11 cellular contexts compared by ENCODE assay signal in genomic region chr14:91316761-91317160, GRCh38.
DNase-seq lines count a peak whose midpoint lies in the region; ATAC-seq and TF ChIP-seq lines count a peak whose summit lies in the region.
"Had no signal": no experiment of that assay in that cellular context is flagged by ENCODE, and none has a peak within 500 bp of the region (broad histone marks: within the 10 kb centered on the region; RNA-seq: fewer than 3 reads in every experiment).

No MANE protein-coding gene starts in this region.

- POLR2A ChIA-PET in OCI-LY7 (lab: Charles Lee) = interaction anchor here (1.1 kb wide), 1 partner anchor 32 kb away, joined by 3 read pairs; no protein-coding TSS in a partner anchor

- H4K20me1 ChIP-seq in OCI-LY7 (ENCODE audit: insufficient read depth, low read length) = no peaks in the 10 kb centered on the region

- H3K9me3 ChIP-seq in OCI-LY7 (ENCODE audit: low read length) = no peaks in the 10 kb centered on the region
- H3K9me3 ChIP-seq: adrenal gland had no signal

- H3K36me3 ChIP-seq in OCI-LY7 (ENCODE audit: insufficient read depth, low read length) = peaks cover 97% of the 10 kb centered on the region
- H3K36me3 ChIP-seq: adrenal gland had no signal

- H3K4me3 ChIP-seq in OCI-LY7 (ENCODE audit: low read depth, low read length, poor library complexity, severe bottlenecking) = no peak overlapping the region
- H3K4me3 ChIP-seq: adrenal gland had no signal

- H3K4me3 Mint-ChIP-seq in activated T-cell treated with anti-CD3 and anti-CD28 coated beads, Interleukin-2, amount 50 U/mL, for 4 hours = peak overlapping the region; percentile 69
- H3K4me3 Mint-ChIP-seq in dendritic cell treated with granulocyte-macrophage colony-stimulating factor and Interleukin-4, amounts not matched to agents 40 ng/mL and 50 ng/mL, for 4 days = no peak overlapping the region
- peak overlapping the region; percentile 53 for H3K4me3 Mint-ChIP-seq in stimulated activated memory B cell treated with anti-CD40 and anti-IgM and Interleukin-4, amounts not matched to agents 10 μg/mL and 1 μg/mL and 100 μg/mL, for 72 hours
- H3K4me3 Mint-ChIP-seq in glutamatergic neuron (ENCODE audit: unreplicated experiment) = no peak overlapping the region

- peaks cover 46% of the 10 kb centered on the region for H3K4me1 ChIP-seq in OCI-LY7 (ENCODE audit: insufficient read depth, low read length, poor library complexity, severe bottlenecking)

- TF ChIP-seq CTCF in OCI-LY7 (conservative IDR thresholded peaks at IDR 0.05; ENCODE audit: low read length) (no peak), glutamatergic neuron (IDR thresholded peaks at IDR 0.05; ENCODE audit: partially characterized antibody, unreplicated experiment) (no peak)

- CTCF ChIA-PET in OCI-LY7 (lab: Charles Lee; ENCODE audit: unreplicated experiment) = no interaction called here

- peak overlapping the region; percentile 72 for H3K27ac Mint-ChIP-seq in dendritic cell treated with granulocyte-macrophage colony-stimulating factor and Interleukin-4, amounts not matched to agents 40 ng/mL and 50 ng/mL, for 4 days
- H3K27ac Mint-ChIP-seq in stimulated activated memory B cell treated with anti-CD40 and anti-IgM and Interleukin-4, amounts not matched to agents 10 μg/mL and 1 μg/mL and 100 μg/mL, for 72 hours = peak overlapping the region; percentile 99
- no peak overlapping the region for H3K27ac Mint-ChIP-seq in glutamatergic neuron (ENCODE audit: unreplicated experiment)

- no peaks in the 10 kb centered on the region for H3K9me2 ChIP-seq in OCI-LY7 (ENCODE audit: insufficient read depth, low read length)

- intact Hi-C loops in OCI-LY7 (cut with micrococcal nuclease; ENCODE audit: unreplicated experiment) = no loop called here
- intact Hi-C loops in dendritic cell treated with granulocyte-macrophage colony-stimulating factor and Interleukin-4, amounts not matched to agents 40 ng/mL and 50 ng/mL, for 4 days (cut with micrococcal nuclease) = no loop called here

- no peaks in the 10 kb centered on the region for H3K27me3 Mint-ChIP-seq in activated T-cell treated with anti-CD3 and anti-CD28 coated beads, Interleukin-2, amount 50 U/mL, for 4 hours (ENCODE audit: low read depth)
- no peaks in the 10 kb centered on the region for H3K27me3 Mint-ChIP-seq in dendritic cell treated with granulocyte-macrophage colony-stimulating factor and Interleukin-4, amounts not matched to agents 40 ng/mL and 50 ng/mL, for 4 days
- no peaks in the 10 kb centered on the region for H3K27me3 Mint-ChIP-seq in stimulated activated memory B cell treated with anti-CD40 and anti-IgM and Interleukin-4, amounts not matched to agents 10 μg/mL and 1 μg/mL and 100 μg/mL, for 72 hours
- peaks cover 7% of the 10 kb centered on the region for H3K27me3 Mint-ChIP-seq in glutamatergic neuron (ENCODE audit: unreplicated experiment)

- peaks cover 71% of the 10 kb centered on the region for H3K4me1 Mint-ChIP-seq in activated T-cell treated with anti-CD3 and anti-CD28 coated beads, Interleukin-2, amount 50 U/mL, for 4 hours (ENCODE audit: low read depth)
- peaks cover 26% of the 10 kb centered on the region for H3K4me1 Mint-ChIP-seq in dendritic cell treated with granulocyte-macrophage colony-stimulating factor and Interleukin-4, amounts not matched to agents 40 ng/mL and 50 ng/mL, for 4 days (ENCODE audit: low read depth)
- H3K4me1 Mint-ChIP-seq in stimulated activated memory B cell treated with anti-CD40 and anti-IgM and Interleukin-4, amounts not matched to agents 10 μg/mL and 1 μg/mL and 100 μg/mL, for 72 hours = peaks cover 65% of the 10 kb centered on the region
- H3K4me1 Mint-ChIP-seq in glutamatergic neuron (ENCODE audit: low read depth, unreplicated experiment) = peaks cover 8% of the 10 kb centered on the region

- TF ChIP-seq POLR2A in erythroblast (IDR thresholded peaks at IDR 0.05; ENCODE audit: low read length) = no peak

- peak overlapping the region; percentile 42; the same call in 1 of the 2 replicates for H3K4me2 ChIP-seq in OCI-LY7 (ENCODE audit: low read length)

- no peak overlapping the region for H2AFZ ChIP-seq in OCI-LY7 (ENCODE audit: low read length)

- ATAC-seq in activated T-cell treated with anti-CD3 and anti-CD28 coated beads, Interleukin-2, amount 50 U/mL, for 4 hours = no peak
- ATAC-seq in stimulated activated memory B cell treated with anti-CD40 and anti-IgM and Interleukin-4, amounts not matched to agents 10 μg/mL and 1 μg/mL and 100 μg/mL, for 72 hours = no peak
- no peak for ATAC-seq in GM21447 (IDR thresholded peaks at IDR 0.05; ENCODE audit: unreplicated experiment)

- no TSS peak for BruUV-seq in OCI-LY7 (replicated peaks; lab: Mats Ljungman, UMichigan)

- H3K27ac ChIP-seq in OCI-LY7 (ENCODE audit: low read depth, low read length, poor library complexity, severe bottlenecking) = peak overlapping the region; percentile 69

- H3K79me2 ChIP-seq in OCI-LY7 (ENCODE audit: insufficient read depth, low read depth, low read length) = peaks cover 37% of the 10 kb centered on the region; the same call in 1 of the 2 replicates

- H3K36me3 Mint-ChIP-seq in activated T-cell treated with anti-CD3 and anti-CD28 coated beads, Interleukin-2, amount 50 U/mL, for 4 hours (ENCODE audit: insufficient read depth) = peaks cover 56% of the 10 kb centered on the region
- H3K36me3 Mint-ChIP-seq in dendritic cell treated with granulocyte-macrophage colony-stimulating factor and Interleukin-4, amounts not matched to agents 40 ng/mL and 50 ng/mL, for 4 days (ENCODE audit: low read depth) = peaks cover 43% of the 10 kb centered on the region
- H3K36me3 Mint-ChIP-seq in stimulated activated memory B cell treated with anti-CD40 and anti-IgM and Interleukin-4, amounts not matched to agents 10 μg/mL and 1 μg/mL and 100 μg/mL, for 72 hours = peaks cover 45% of the 10 kb centered on the region
- H3K36me3 Mint-ChIP-seq in glutamatergic neuron (ENCODE audit: unreplicated experiment) = peaks cover 39% of the 10 kb centered on the region

- H3K9me3 Mint-ChIP-seq in activated T-cell treated with anti-CD3 and anti-CD28 coated beads, Interleukin-2, amount 50 U/mL, for 4 hours = no peaks in the 10 kb centered on the region
- H3K9me3 Mint-ChIP-seq in dendritic cell treated with granulocyte-macrophage colony-stimulating factor and Interleukin-4, amounts not matched to agents 40 ng/mL and 50 ng/mL, for 4 days = no peaks in the 10 kb centered on the region
- no peaks in the 10 kb centered on the region for H3K9me3 Mint-ChIP-seq in stimulated activated memory B cell treated with anti-CD40 and anti-IgM and Interleukin-4, amounts not matched to agents 10 μg/mL and 1 μg/mL and 100 μg/mL, for 72 hours
- peaks cover 20% of the 10 kb centered on the region for H3K9me3 Mint-ChIP-seq in glutamatergic neuron (ENCODE audit: unreplicated experiment)

- no peak for DNase-seq in activated T-cell treated with anti-CD3 and anti-CD28 coated beads, Interleukin-2, amount 50 U/mL, for 4 hours
- no peak for DNase-seq in activated T-cell treated with anti-CD3 and anti-CD28 coated beads, Interleukin-2, amount 50 U/mL, for 1 hour
- DNase-seq in OCI-LY7 (ENCODE audit: low spot score) (no peak), erythroblast (lab: John Stamatoyannopoulos, UW) (no peak), glutamatergic neuron (no peak)
- DNase-seq: NCI-H1694 treated with DMSO at 0.1 percent for 48 hours; stimulated activated CD8-positive, alpha-beta memory T cell treated with anti-CD3 and anti-CD28 coated beads, Interleukin-4, amount 100 ng/mL, for 48 hours had no signal

Comparison
In these comparisons a context has a peak if more than half of its experiments do, and no peak if none do; other contexts are left out.
1. H3K4me3 Mint-ChIP-seq: peak in activated T-cell treated with anti-CD3 and anti-CD28 coated beads, Interleukin-2, amount 50 U/mL, for 4 hours (single experiment) and stimulated activated memory B cell treated with anti-CD40 and anti-IgM and Interleukin-4, amounts not matched to agents 10 μg/mL and 1 μg/mL and 100 μg/mL, for 72 hours (single experiment); none in dendritic cell treated with granulocyte-macrophage colony-stimulating factor and Interleukin-4, amounts not matched to agents 40 ng/mL and 50 ng/mL, for 4 days (single experiment) and glutamatergic neuron (single experiment).